Comparison of ENCODE assay signal across 8 cellular contexts in the genomic region with DNA sequence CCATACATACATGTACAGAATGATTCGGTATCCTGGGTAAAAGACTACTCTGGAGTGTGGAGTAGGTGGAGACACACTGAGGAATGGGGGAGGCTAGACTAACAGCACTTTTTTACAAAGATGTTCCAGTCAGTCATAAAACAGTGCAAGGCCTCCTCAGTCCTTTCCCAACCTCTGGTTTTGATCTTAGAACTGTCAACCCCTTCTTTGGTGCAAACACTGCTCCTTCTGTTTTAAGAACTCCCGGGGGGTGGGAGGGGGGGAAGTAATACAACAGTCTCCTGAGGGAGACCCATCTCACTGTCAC. TPM values are rescaled to one million over a fixed set of nuclear protein-coding genes. Genes with fewer than 3 reads are reported as not detected.
DNase-seq lines count a peak whose midpoint lies in the region; ATAC-seq and TF ChIP-seq lines count a peak whose summit lies in the region.

No MANE protein-coding gene starts in this region.

- H3K36me3 Mint-ChIP-seq in activated CD4-positive, alpha-beta T cell treated with anti-CD3 and anti-CD28 coated beads for 36 hours (ENCODE audit: low read depth) = no peaks in the 10 kb centered on the region

- intact Hi-C loops in activated CD4-positive, alpha-beta T cell treated with anti-CD3 and anti-CD28 coated beads for 36 hours (cut with DNase I, micrococcal nuclease) = loop anchor here (1.0 to 10.0 kb wide), 12 partner anchors 17 to 589 kb away; a partner anchor contains a TSS
- intact Hi-C loops in aorta (cut with DNase I) = loop anchor here (1.0 to 10.0 kb wide), 2 partner anchors 18 to 65 kb away; no protein-coding TSS in a partner anchor

- WGBS in thymus = 44% methylated on average over 2 of the region's 2 CpGs
- 43 to 44% methylated on average over 2 of the region's 2 CpGs for WGBS in aorta, 2 donors

- CTCF ChIA-PET in activated CD4-positive, alpha-beta T cell treated with anti-CD3 and anti-CD28 coated beads for 36 hours (lab: Charles Lee) = no interaction called here

- DNase-seq in activated CD4-positive, alpha-beta T cell treated with anti-CD3 and anti-CD28 coated beads for 36 hours = no peak
- DNase-seq in activated CD4-positive, alpha-beta T cell treated with anti-CD3 and anti-CD28 coated beads, Interleukin-2, amount 50 U/mL, for 48 hours = no peak
- DNase-seq in kidney epithelial cell (ENCODE audit: low read depth) = no peak
- no peak for DNase-seq in HuH-7 (ENCODE audit: low spot score)
- no peak for DNase-seq in aorta
- DNase-seq in midbrain (lab: John Stamatoyannopoulos, UW) = no peak

- H3K4me3 Mint-ChIP-seq in activated CD4-positive, alpha-beta T cell treated with anti-CD3 and anti-CD28 coated beads for 36 hours = peak overlapping the region; percentile 91

- H3K9me3 ChIP-seq in thymus (ENCODE audit: control insufficient read depth) = no peaks in the 10 kb centered on the region
- no peaks in the 10 kb centered on the region for H3K9me3 ChIP-seq in aorta (ENCODE audit: control insufficient read depth, low read length)

- H3K27ac ChIP-seq in angular gyrus (ENCODE audit: low read depth, low read length) (peak overlapping the region; percentile 98), thymus (ENCODE audit: low read depth) (peak overlapping the region; percentile 58), aorta (ENCODE audit: low read depth in 1 of 2, low read length in 2 of 2) (no peak overlapping the region)

- H3K27me3 ChIP-seq in kidney epithelial cell (ENCODE audit: control insufficient read depth, insufficient read depth, low read length) (peaks cover 8% of the 10 kb centered on the region), thymus (ENCODE audit: control insufficient read depth, insufficient read depth) (no peaks in the 10 kb centered on the region), aorta (ENCODE audit: control insufficient read depth in 1 of 2, insufficient read depth in 2 of 2, low read length in 1 of 2) (no peaks in the 10 kb centered on the region)

- no peak for ATAC-seq in activated CD4-positive, alpha-beta T cell treated with anti-CD3 and anti-CD28 coated beads for 36 hours
- no peak for ATAC-seq in aorta (ENCODE audit: low FRiP score)

- H3K36me3 ChIP-seq in kidney epithelial cell (ENCODE audit: control insufficient read depth, insufficient read depth, low read length) (no peaks in the 10 kb centered on the region), thymus (ENCODE audit: control insufficient read depth, insufficient read depth) (no peaks in the 10 kb centered on the region), aorta (ENCODE audit: control insufficient read depth in 1 of 2, insufficient read depth in 2 of 2, low read length in 1 of 2) (no peaks in the 10 kb centered on the region)

- peak overlapping the region; percentile 63 for H3K4me3 ChIP-seq in kidney epithelial cell (ENCODE audit: low read depth, low read length)
- peak overlapping the region; percentile 63 for H3K4me3 ChIP-seq in thymus (ENCODE audit: low read length)
- no peak overlapping the region for H3K4me3 ChIP-seq in aorta (ENCODE audit: low read length in 2 of 2)

- no peaks in the 10 kb centered on the region for H3K9me3 Mint-ChIP-seq in activated CD4-positive, alpha-beta T cell treated with anti-CD3 and anti-CD28 coated beads for 36 hours (ENCODE audit: low read depth)

- TF ChIP-seq CTCF in kidney epithelial cell (IDR thresholded peaks at IDR 0.05; ENCODE audit: insufficient read depth, low read length, poor library complexity, severe bottlenecking) = no peak

- H3K4me1 ChIP-seq in thymus (ENCODE audit: control insufficient read depth, insufficient read depth, low read length) (peaks cover 27% of the 10 kb centered on the region), aorta (ENCODE audit: control insufficient read depth in 1 of 2, insufficient read depth in 2 of 2, low read length in 2 of 2) (peaks cover 2 to 3% of the 10 kb centered on the region in 2 donors)

- no peaks in the 10 kb centered on the region for H3K27me3 Mint-ChIP-seq in activated CD4-positive, alpha-beta T cell treated with anti-CD3 and anti-CD28 coated beads for 36 hours

- POLR2A ChIA-PET in activated CD4-positive, alpha-beta T cell treated with anti-CD3 and anti-CD28 coated beads for 36 hours (lab: Charles Lee) = interaction anchor here (0.5 to 0.8 kb wide), 2 partner anchors 27 to 237 kb away, joined by 3 to 7 read pairs; no protein-coding TSS in a partner anchor

- peak overlapping the region; percentile 90 for H3K27ac Mint-ChIP-seq in activated CD4-positive, alpha-beta T cell treated with anti-CD3 and anti-CD28 coated beads for 36 hours

- H3K4me1 Mint-ChIP-seq in activated CD4-positive, alpha-beta T cell treated with anti-CD3 and anti-CD28 coated beads for 36 hours = peaks cover 32% of the 10 kb centered on the region

RNA-seq across cellular contexts. Expression of a gene that starts 7.5 kb away (rescaled TPM):
- 1 to 10 TPM; 1.3 TPM for total RNA-seq in activated CD4-positive, alpha-beta T cell treated with anti-CD3 and anti-CD28 coated beads for 36 hours
- 2.0 and 2.5 TPM in 2 replicates for total RNA-seq in kidney epithelial cell
- 3.6 TPM for polyA plus RNA-seq in thymus
- 10 to 100 TPM; 36.4 to 49.3 TPM for total RNA-seq in aorta
- 1 to 10 TPM; 5.2 to 5.5 TPM for polyA plus RNA-seq in aorta

RNA-seq across cellular contexts. Expression of a gene that starts 16.9 kb away (rescaled TPM):
- total RNA-seq in activated CD4-positive, alpha-beta T cell treated with anti-CD3 and anti-CD28 coated beads for 36 hours = 10 to 100 TPM; 22.4 to 23.9 TPM
- total RNA-seq in kidney epithelial cell (34.8 and 46.8 TPM in 2 replicates), aorta (10 to 100 TPM; 37.7 to 63.2 TPM)
- polyA plus RNA-seq in thymus (17.5 TPM), aorta (10 to 100 TPM in 1 of 2 donors, 1 to 10 TPM in 1; 3.4 to 22.5 TPM)

Comparison
In these comparisons a context has a peak if more than half of its experiments do, and no peak if none do; other contexts are left out.
1. H3K27ac ChIP-seq: peak in angular gyrus (single experiment) and thymus (single experiment); none in aorta (0 of 2).
2. H3K4me3 ChIP-seq: peak in kidney epithelial cell (single experiment) and thymus (single experiment); none in aorta (0 of 2).
3. RNA of a gene that starts 7.5 kb away (total RNA-seq): 36.4 to 49.3 TPM in aorta; 2.0 to 2.5 TPM in kidney epithelial cell and 1.3 TPM in activated CD4-positive, alpha-beta T cell treated with anti-CD3 and anti-CD28 coated beads for 36 hours; every median in the first group is over 10 times any median in the second.